11 cellular contexts compared by ENCODE assay signal in genomic region chr3:190073264-190073663, GRCh38. TPM values are rescaled to one million over a fixed set of nuclear protein-coding genes. Genes with fewer than 3 reads are reported as not detected.
DNase-seq lines count a peak whose midpoint lies in the region; ATAC-seq and TF ChIP-seq lines count a peak whose summit lies in the region.
"Had no signal": no experiment of that assay in that cellular context is flagged by ENCODE, and none has a peak within 500 bp of the region (broad histone marks: within the 10 kb centered on the region; RNA-seq: fewer than 3 reads in every experiment).

No MANE protein-coding gene starts in this region.

- no peak overlapping the region for H2BK12ac ChIP-seq in neuronal stem cell (ENCODE audit: low read length)

- H3K14ac ChIP-seq in neuronal stem cell (ENCODE audit: low read length): no peak overlapping the region

- no peaks in the 10 kb centered on the region for H3K9me3 ChIP-seq in adipocyte (ENCODE audit: control insufficient read depth, low read length)
- no peaks in the 10 kb centered on the region for H3K9me3 ChIP-seq in neuronal stem cell (replicated peaks in 1 of 2; ENCODE audit: control insufficient read depth in 2 of 2, insufficient read depth in 1 of 2, low read depth in 1 of 2, low read length in 2 of 2)
- H3K9me3 ChIP-seq in Peyer's patch: no peaks in the 10 kb centered on the region

- H4K91ac ChIP-seq in neuronal stem cell (ENCODE audit: low read depth, low read length, poor library complexity): no peak overlapping the region

- no peak overlapping the region for H2BK15ac ChIP-seq in neuronal stem cell (ENCODE audit: low read length)

- H3K18ac ChIP-seq in neuronal stem cell (ENCODE audit: low read length): no peak overlapping the region

- H2AFZ ChIP-seq in neuronal stem cell (ENCODE audit: low read length): no peak overlapping the region

- DNase-seq in adipocyte (ENCODE audit: low read depth): peak; percentile 26
- DNase-seq in neuronal stem cell (ENCODE audit: low spot score): no peak
- DNase-seq in Peyer's patch: no peak
- no peak for DNase-seq in DMS114 treated with DMSO at 0.1 percent for 48 hours (lab: John Stamatoyannopoulos, UW; ENCODE audit: unreplicated experiment)
- DNase-seq: activated effector memory CD4-positive, alpha-beta T cell treated with anti-CD3 and anti-CD28 coated beads, Interleukin-2, amount 50 U/mL, for 16 hours; NCI-H1694; T-helper 17 cell had no signal

- no peak for TF ChIP-seq CTCF in Peyer's patch (IDR thresholded peaks at IDR 0.05)

- H2BK5ac ChIP-seq in neuronal stem cell (ENCODE audit: low read length): no peak overlapping the region

- H2AK5ac ChIP-seq in neuronal stem cell (ENCODE audit: low read depth, low read length): peak overlapping the region; percentile 58

- no peak for TF ChIP-seq POLR2A in Peyer's patch (IDR thresholded peaks at IDR 0.05)

- no peaks in the 10 kb centered on the region for H3K79me1 ChIP-seq in neuronal stem cell (ENCODE audit: low read depth, low read length)

- H4K8ac ChIP-seq in neuronal stem cell (ENCODE audit: low read depth, low read length): no peak overlapping the region

- H3K23ac ChIP-seq in neuronal stem cell (ENCODE audit: low read depth, low read length, poor library complexity): peak overlapping the region; percentile 58

- WGBS in neuronal stem cell (ENCODE audit: extremely low coverage in 2 of 2, insufficient read length in 2 of 2, insufficient replicate concordance in 1 of 2), 2 donors: no CpG with 5 or more reads among the region's 4 CpGs

- H3K4me3 ChIP-seq in adipocyte (ENCODE audit: low read length) (no peak overlapping the region), neuronal stem cell (ENCODE audit: low read length in 2 of 2) (no peak overlapping the region), Peyer's patch (no peak overlapping the region)

- no peak overlapping the region for H3K4me2 ChIP-seq in neuronal stem cell (ENCODE audit: insufficient read depth, low read length, poor library complexity, severe bottlenecking)

- H3K9ac ChIP-seq in adipocyte (ENCODE audit: low read length) (no peak overlapping the region), neuronal stem cell (ENCODE audit: low read depth, low read length, poor library complexity) (no peak overlapping the region)

- peaks cover 18% of the 10 kb centered on the region for H3K4me1 ChIP-seq in adipocyte (ENCODE audit: control insufficient read depth, insufficient read depth, low read length)
- H3K4me1 ChIP-seq in neuronal stem cell (ENCODE audit: control insufficient read depth in 2 of 2, insufficient read depth in 1 of 2, low read depth in 1 of 2, low read length in 2 of 2): peaks cover 8 to 23% of the 10 kb centered on the region in 2 donors
- H3K4me1 ChIP-seq in Peyer's patch: peaks cover 0 to 7% (median 2%) of the 10 kb centered on the region in 4 donors

- ATAC-seq in GM19438 (IDR thresholded peaks at IDR 0.05; ENCODE audit: low read depth, unreplicated experiment): peak; percentile 88
- peak; percentile 65 for ATAC-seq in HG03432 (IDR thresholded peaks at IDR 0.05; ENCODE audit: unreplicated experiment)
- ATAC-seq in GM21526 (IDR thresholded peaks at IDR 0.05; ENCODE audit: low FRiP score, unreplicated experiment): no peak
- ATAC-seq in HG02840 (IDR thresholded peaks at IDR 0.05; ENCODE audit: low FRiP score, unreplicated experiment): no peak
- ATAC-seq: T-helper 17 cell had no signal

- no peaks in the 10 kb centered on the region for H3K36me3 ChIP-seq in adipocyte (ENCODE audit: control insufficient read depth, insufficient read depth, low read length, severe bottlenecking)
- H3K36me3 ChIP-seq in neuronal stem cell (replicated peaks in 1 of 2; ENCODE audit: control insufficient read depth in 2 of 2, insufficient read depth in 2 of 2, low read length in 2 of 2): no peaks in the 10 kb centered on the region
- H3K36me3 ChIP-seq in Peyer's patch: no peaks in the 10 kb centered on the region

- no peak overlapping the region for H2BK120ac ChIP-seq in neuronal stem cell (ENCODE audit: low read depth, low read length)

- H3K27me3 ChIP-seq in adipocyte (replicated peaks; ENCODE audit: control insufficient read depth, insufficient read depth, low read length) (no peaks in the 10 kb centered on the region), neuronal stem cell (ENCODE audit: control insufficient read depth in 3 of 3, insufficient read depth in 3 of 3, low read depth in 1 of 3, low read length in 3 of 3) (no peaks in the 10 kb centered on the region), Peyer's patch (no peaks in the 10 kb centered on the region)

- no peak overlapping the region for H3K4ac ChIP-seq in neuronal stem cell (ENCODE audit: low read length)

- no peak overlapping the region for H3K27ac ChIP-seq in neuronal stem cell (replicated peaks; ENCODE audit: low read length)
- H3K27ac ChIP-seq in Peyer's patch: no peak overlapping the region

RNA-seq across cellular contexts. Expression of gene P3H2, which starts 47.4 kb away (rescaled TPM):
- 3.1 TPM for polyA plus RNA-seq in neuronal stem cell (2013, experiment 1 of 2)
- polyA plus RNA-seq in neuronal stem cell (2013, experiment 2 of 2): 2.9 TPM
- 10 to 100 TPM in 1 of 4 donors, 1 to 10 TPM in 2, under 1 TPM in 1; 0.70 to 23.1 (median 7.5) TPM for total RNA-seq in Peyer's patch
- total RNA-seq: T-helper 17 cell had no signal

Comparison
In these comparisons a context has a peak if more than half of its experiments do, and no peak if none do; other contexts are left out.
1. ATAC-seq: peak in GM19438 (single experiment) and HG03432 (single experiment); none in GM21526 (single experiment) and HG02840 (single experiment).